ENCODE assay signal across 16 cellular contexts in genomic region chr5:149586708-149587318, GRCh38. TPM values are rescaled to one million over a fixed set of nuclear protein-coding genes. Genes with fewer than 3 reads are reported as not detected.
DNase-seq lines count a peak whose midpoint lies in the region; ATAC-seq, FAIRE-seq and TF ChIP-seq lines count a peak whose summit lies in the region.
"Had no signal": no experiment of that assay in that cellular context is flagged by ENCODE, and none has a peak within 500 bp of the region (broad histone marks: within the 10 kb centered on the region; RNA-seq: fewer than 3 reads in every experiment).

No MANE protein-coding gene starts in this region.

- H3K27me3 ChIP-seq in CD8-positive, alpha-beta T cell (ENCODE audit: insufficient read depth, low read length), result no peaks in the 10 kb centered on the region

- no peak overlapping the region for H3K4me3 ChIP-seq in CD8-positive, alpha-beta T cell (ENCODE audit: low read depth, low read length)

- peak; percentile 46 for DNase-seq in renal cortical epithelial cell (ENCODE audit: low read depth)
- no peak for DNase-seq in CD8-positive, alpha-beta T cell
- no peak for DNase-seq in RCC 7860 (ENCODE audit: low spot score)
- no peak for DNase-seq in NCI-H1436 (lab: John Stamatoyannopoulos, UW)
- DNase-seq: activated CD4-positive, alpha-beta T cell treated with anti-CD3 and anti-CD28 coated beads, Interleukin-2, amount 50 U/mL, for 48 hours; activated naive CD4-positive, alpha-beta T cell treated with anti-CD3 and anti-CD28 coated beads, Interleukin-2, amount 50 U/mL, for 16 hours; GDM1; NCI-H1048 had no signal

- no peak overlapping the region for H3K27ac Mint-ChIP-seq in CD8-positive, alpha-beta T cell
- H3K27ac Mint-ChIP-seq: CD14-positive monocyte; stimulated activated naive CD8-positive, alpha-beta T cell treated with anti-CD3 and anti-CD28 coated beads, Interleukin-15, Interleukin-2, amounts not matched to agents 100 ng/mL and 50 ng/mL, for 24 hours had no signal

- peaks cover 4% of the 10 kb centered on the region for H3K27me3 Mint-ChIP-seq in CD8-positive, alpha-beta T cell (ENCODE audit: low read depth)

- ATAC-seq in GM18502 (IDR thresholded peaks at IDR 0.05; ENCODE audit: poor library complexity, unreplicated experiment) (peak; percentile 52), HG03520 (IDR thresholded peaks at IDR 0.05; ENCODE audit: unreplicated experiment) (peak; percentile 71), esophagus mucosa (peak; percentile 88), GM21515 (IDR thresholded peaks at IDR 0.05; ENCODE audit: unreplicated experiment) (no peak)
- no peak for ATAC-seq in CD8-positive, alpha-beta T cell

- no peak for FAIRE-seq in RCC 7860 (lab: Jason Lieb, UNC)

- no peaks in the 10 kb centered on the region for H3K36me3 Mint-ChIP-seq in CD8-positive, alpha-beta T cell
- H3K36me3 Mint-ChIP-seq: CD14-positive monocyte had no signal

- intact Hi-C loops in CD8-positive, alpha-beta T cell (cut with DNase I, micrococcal nuclease), result no loop called here

- no peak overlapping the region for H3K27ac ChIP-seq in CD8-positive, alpha-beta T cell (ENCODE audit: low read depth, low read length)

- no peak for TF ChIP-seq CTCF in CD8-positive, alpha-beta T cell (IDR thresholded peaks at IDR 0.05)

- H3K4me1 Mint-ChIP-seq in CD8-positive, alpha-beta T cell (ENCODE audit: low read depth), result no peaks in the 10 kb centered on the region
- H3K4me1 Mint-ChIP-seq: CD14-positive monocyte; central memory CD8-positive, alpha-beta T cell had no signal

- CTCF ChIA-PET in CD8-positive, alpha-beta T cell (lab: Charles Lee), result no interaction called here

- H3K4me1 ChIP-seq in CD8-positive, alpha-beta T cell (ENCODE audit: insufficient read depth, low read length), result peaks cover 3% of the 10 kb centered on the region

- H3K4me3 Mint-ChIP-seq in CD8-positive, alpha-beta T cell, result no peak overlapping the region
- H3K4me3 Mint-ChIP-seq: CD14-positive monocyte; central memory CD8-positive, alpha-beta T cell; stimulated activated naive CD8-positive, alpha-beta T cell treated with anti-CD3 and anti-CD28 coated beads, Interleukin-15, Interleukin-2, amounts not matched to agents 100 ng/mL and 50 ng/mL, for 24 hours had no signal

- H3K9me3 Mint-ChIP-seq in CD8-positive, alpha-beta T cell, result no peaks in the 10 kb centered on the region
- H3K9me3 Mint-ChIP-seq: CD14-positive monocyte; central memory CD8-positive, alpha-beta T cell; stimulated activated naive CD8-positive, alpha-beta T cell treated with anti-CD3 and anti-CD28 coated beads, Interleukin-15, Interleukin-2, amounts not matched to agents 100 ng/mL and 50 ng/mL, for 24 hours had no signal

- H3K9me3 ChIP-seq in CD8-positive, alpha-beta T cell (ENCODE audit: low read length), result no peaks in the 10 kb centered on the region

- POLR2A ChIA-PET in CD8-positive, alpha-beta T cell (lab: Charles Lee), result no interaction called here

- no peaks in the 10 kb centered on the region for H3K36me3 ChIP-seq in CD8-positive, alpha-beta T cell (ENCODE audit: insufficient read depth, low read length)

RNA-seq across cellular contexts. Expression of gene ARHGEF37, which starts 5.5 kb away (rescaled TPM):
- 23.6 TPM for total RNA-seq in esophagus mucosa
- total RNA-seq in renal cortical epithelial cell, result 10.2 and 10.8 TPM in 2 replicates
- total RNA-seq in CD8-positive, alpha-beta T cell, result not detected
- total RNA-seq: mononuclear cell had no signal

RNA-seq across cellular contexts. Expression of gene CSNK1A1, which starts 35.6 kb away (rescaled TPM):
- total RNA-seq in esophagus mucosa (404 TPM), renal cortical epithelial cell (316 and 512 TPM in 2 replicates)
- total RNA-seq in CD8-positive, alpha-beta T cell, result 100 to 1,000 TPM; 213 to 221 TPM

Comparison
In these comparisons a context has a peak if more than half of its experiments do, and no peak if none do; other contexts are left out.
1. ATAC-seq: peak in GM18502 (single experiment), HG03520 (single experiment) and esophagus mucosa (single experiment); none in CD8-positive, alpha-beta T cell (single experiment) and GM21515 (single experiment).
2. RNA of gene ARHGEF37, which starts 5.5 kb away (total RNA-seq): 23.6 TPM in esophagus mucosa (single experiment) and 10.2 to 10.8 TPM in renal cortical epithelial cell; not detected in CD8-positive, alpha-beta T cell; every median in the first group is over 10 times any median in the second.